In genomic region chr6:121223212-121223611, GRCh38 we compare ENCODE assay signal across 17 cellular contexts.
DNase-seq lines count a peak whose midpoint lies in the region; ATAC-seq and TF ChIP-seq lines count a peak whose summit lies in the region.
"Had no signal": no experiment of that assay in that cellular context is flagged by ENCODE, and none has a peak within 500 bp of the region (broad histone marks: within the 10 kb centered on the region; RNA-seq: fewer than 3 reads in every experiment).

No MANE protein-coding gene starts in this region.

- H3K4ac ChIP-seq in H9 (ENCODE audit: low read depth, low read length), result no peak overlapping the region

- no peak overlapping the region for H3K14ac ChIP-seq in H9 (ENCODE audit: insufficient read depth, low read length)

- in situ Hi-C loops in GM23248 (cut with MboI), result no loop called here

- peaks cover 4% of the 10 kb centered on the region for H3K4me1 ChIP-seq in GM23248 (ENCODE audit: insufficient read depth)
- no peaks in the 10 kb centered on the region for H3K4me1 ChIP-seq in H9 (ENCODE audit: insufficient read depth, low read length)
- H3K4me1 ChIP-seq: A549, HAP-1 had no signal

- no peak overlapping the region for H2BK12ac ChIP-seq in H9 (ENCODE audit: insufficient read length, low read depth, low read length)

- H3T11ph ChIP-seq in H9 (ENCODE audit: low read length), result no peak overlapping the region

- no peaks in the 10 kb centered on the region for H3K23me2 ChIP-seq in H9 (ENCODE audit: insufficient read length, low read depth, low read length, poor library complexity, severe bottlenecking)

- no peaks in the 10 kb centered on the region for H4K20me1 ChIP-seq in GM23248 (ENCODE audit: insufficient read depth)
- H4K20me1 ChIP-seq in neural cell (ENCODE audit: insufficient read depth), result no peaks in the 10 kb centered on the region
- H4K20me1 ChIP-seq in H9 (ENCODE audit: control insufficient read depth, insufficient read depth, insufficient read length), result no peaks in the 10 kb centered on the region

- no peak overlapping the region for H2AK5ac ChIP-seq in H9 (ENCODE audit: insufficient read length, low read length)

- TF ChIP-seq CTCF in neural cell (IDR thresholded peaks at IDR 0.05; ENCODE audit: poor library complexity, severe bottlenecking), result no peak
- no peak for TF ChIP-seq CTCF in H9 (conservative IDR thresholded peaks at IDR 0.05)

- no peak overlapping the region for H4K5ac ChIP-seq in H9 (ENCODE audit: insufficient read length, low read depth, low read length)

- no peak overlapping the region for H2BK20ac ChIP-seq in H9 (ENCODE audit: low read depth, low read length, poor library complexity, severe bottlenecking)

- H3K9me3 ChIP-seq in GM23248 (ENCODE audit: low read depth) (no peaks in the 10 kb centered on the region), neural cell (ENCODE audit: low read length) (no peaks in the 10 kb centered on the region), H9 (ENCODE audit: control insufficient read depth, low read depth, low read length) (no peaks in the 10 kb centered on the region)
- H3K9me3 ChIP-seq: A549, HAP-1 had no signal

- no peak overlapping the region for H3K4me3 ChIP-seq in GM23248
- H3K4me3 ChIP-seq in neural cell (ENCODE audit: low read length), result peak overlapping the region; percentile 2
- H3K4me3 ChIP-seq: A549, GM23338, HAP-1 had no signal

- H2BK15ac ChIP-seq in H9 (ENCODE audit: low read depth, low read length), result no peak overlapping the region

- no peak overlapping the region for H2BK120ac ChIP-seq in H9 (ENCODE audit: low read depth, low read length, poor library complexity, severe bottlenecking)

- H3K9me2 ChIP-seq in GM23248 (ENCODE audit: insufficient read depth), result no peaks in the 10 kb centered on the region
- no peaks in the 10 kb centered on the region for H3K9me2 ChIP-seq in neural cell (ENCODE audit: insufficient read depth, low read length)

- no peak overlapping the region for H4K91ac ChIP-seq in H9 (ENCODE audit: insufficient read length, low read depth, low read length)

- H3K27ac ChIP-seq in GM23248 (no peak overlapping the region), neural cell (ENCODE audit: low read length) (peak overlapping the region; percentile 48), H9 (ENCODE audit: insufficient read length, low read depth, low read length) (no peak overlapping the region)
- H3K27ac ChIP-seq: A549 had no signal

- TF ChIP-seq EP300 in neural cell (conservative IDR thresholded peaks at IDR 0.05; ENCODE audit: poor library complexity, severe bottlenecking), result no peak

- no peak overlapping the region for H2BK5ac ChIP-seq in H9 (ENCODE audit: insufficient read length, low read length)

- no peak overlapping the region for H4K8ac ChIP-seq in H9 (replicated peaks; ENCODE audit: insufficient read length, low read depth, low read length)

- H3K4me3 Mint-ChIP-seq in activated T-helper 17 cell treated with anti-CD3 and anti-CD28 coated beads, Interleukin-2, amount 50 U/mL, for 72 hours, result no peak overlapping the region
- H3K4me3 Mint-ChIP-seq in H9, result no peak overlapping the region
- H3K4me3 Mint-ChIP-seq: CD4-positive, alpha-beta memory T cell; GM23338; HFFc6 had no signal

- H2AFZ ChIP-seq in GM23248 (no peak overlapping the region), neural cell (ENCODE audit: low read depth, low read length) (no peak overlapping the region), H9 (ENCODE audit: low read length) (no peak overlapping the region)
- H2AFZ ChIP-seq: GM23338 had no signal

- no peak overlapping the region for H3K23ac ChIP-seq in H9 (ENCODE audit: insufficient read length, low read depth, low read length)

- no peak overlapping the region for H3K27ac Mint-ChIP-seq in activated T-helper 17 cell treated with anti-CD3 and anti-CD28 coated beads, Interleukin-2, amount 50 U/mL, for 72 hours
- H3K27ac Mint-ChIP-seq in H9, result no peak overlapping the region
- H3K27ac Mint-ChIP-seq: GM23338, HFFc6 had no signal

- no peak overlapping the region for H3K56ac ChIP-seq in H9 (ENCODE audit: insufficient read length, low read depth, low read length)

- no peaks in the 10 kb centered on the region for H3K79me1 ChIP-seq in H9 (ENCODE audit: insufficient read depth, low read depth, low read length, poor library complexity, severe bottlenecking)

- DNase-seq in GM23248, result peak; percentile 4
- no peak for DNase-seq in AML-193 (lab: John Stamatoyannopoulos, UW)
- DNase-seq in H9, result no peak
- DNase-seq: 8988T; C1 segment of cervical spinal cord; Calu3; CD4-positive, alpha-beta memory T cell; COR-L47; DMS79 treated with DMSO at 0.1 percent for 48 hours had no signal

- no peaks in the 10 kb centered on the region for H3K4me1 Mint-ChIP-seq in activated T-helper 17 cell treated with anti-CD3 and anti-CD28 coated beads, Interleukin-2, amount 50 U/mL, for 72 hours
- H3K4me1 Mint-ChIP-seq in H9, result no peaks in the 10 kb centered on the region
- H3K4me1 Mint-ChIP-seq: CD4-positive, alpha-beta memory T cell; GM23338 had no signal

- H3F3A ChIP-seq in GM23248 (ENCODE audit: insufficient read depth) (no peaks in the 10 kb centered on the region), neural cell (ENCODE audit: insufficient read depth, low read length, poor library complexity, severe bottlenecking) (peaks cover 5% of the 10 kb centered on the region)

- H3K36me3 ChIP-seq in GM23248 (ENCODE audit: low read depth) (no peaks in the 10 kb centered on the region), neural cell (ENCODE audit: insufficient read depth, low read length) (no peaks in the 10 kb centered on the region)
- H3K36me3 ChIP-seq: HAP-1 had no signal

- no peaks in the 10 kb centered on the region for H3K27me3 Mint-ChIP-seq in activated T-helper 17 cell treated with anti-CD3 and anti-CD28 coated beads, Interleukin-2, amount 50 U/mL, for 72 hours
- H3K27me3 Mint-ChIP-seq in H9 (ENCODE audit: low read depth), result no peaks in the 10 kb centered on the region
- H3K27me3 Mint-ChIP-seq: CD4-positive, alpha-beta memory T cell had no signal

- H3K9ac ChIP-seq in GM23248 (no peak overlapping the region), neural cell (ENCODE audit: low read length) (no peak overlapping the region), H9 (ENCODE audit: extremely low read depth, insufficient read length, low read length) (no peak overlapping the region)

- no peak overlapping the region for H3K18ac ChIP-seq in H9 (ENCODE audit: insufficient read length, low read depth, low read length)

- WGBS in GM23248 (ENCODE audit: low coverage in 1 of 2, low lambda C conversion rate in 2 of 2, missing lambda C conversion rate in 2 of 2), 2 experiments, result 69 to 80% methylated on average over 2 of the region's 2 CpGs
- no CpG with 5 or more reads among the region's 2 CpGs for WGBS in H9 (ENCODE audit: extremely low coverage, insufficient read length, low lambda C conversion rate)

- peaks cover 6% of the 10 kb centered on the region for H3K9me3 Mint-ChIP-seq in activated T-helper 17 cell treated with anti-CD3 and anti-CD28 coated beads, Interleukin-2, amount 50 U/mL, for 72 hours
- H3K9me3 Mint-ChIP-seq in H9, result 0 out of 5 replicates have a peak, but pooled peaks cover 0 to 2% of the 10 kb centered on the region in 2 experiments
- H3K9me3 Mint-ChIP-seq: HFFc6 had no signal

- H3K36me3 Mint-ChIP-seq in activated T-helper 17 cell treated with anti-CD3 and anti-CD28 coated beads, Interleukin-2, amount 50 U/mL, for 72 hours (ENCODE audit: low read depth), result peaks cover 20% of the 10 kb centered on the region
- H3K36me3 Mint-ChIP-seq in H9 (ENCODE audit: insufficient read depth in 1 of 3, low read depth in 3 of 3), result peaks cover 0 to 7% (median 0%) of the 10 kb centered on the region in 3 experiments; a peak in 2 of 7 replicates

- H3K27me3 ChIP-seq in GM23248 (replicated peaks; ENCODE audit: insufficient read depth), result no peaks in the 10 kb centered on the region
- no peaks in the 10 kb centered on the region for H3K27me3 ChIP-seq in neural cell (ENCODE audit: insufficient read depth, low read depth, low read length)
- H3K27me3 ChIP-seq in H9 (ENCODE audit: insufficient read depth, low read length), result no peaks in the 10 kb centered on the region

- peak; percentile 9 for ATAC-seq in activated T-helper 17 cell treated with anti-CD3 and anti-CD28 coated beads, Interleukin-2, amount 50 U/mL, for 72 hours (replicated peaks)
- ATAC-seq in GM21786 (IDR thresholded peaks at IDR 0.05; ENCODE audit: unreplicated experiment) (no peak), GM18868 (IDR thresholded peaks at IDR 0.05; ENCODE audit: unreplicated experiment) (no peak)
- ATAC-seq: GM23338 had no signal

- H3K4me2 ChIP-seq in GM23248 (ENCODE audit: unreplicated experiment) (no peak overlapping the region), neural cell (ENCODE audit: low read length) (no peak overlapping the region), H9 (ENCODE audit: insufficient read depth, insufficient read length, low read length) (no peak overlapping the region)
- H3K4me2 ChIP-seq: A549, GM23338 had no signal

- TF ChIP-seq RAD21 in neural cell (conservative IDR thresholded peaks at IDR 0.05), result no peak

- no peaks in the 10 kb centered on the region for H3K79me2 ChIP-seq in GM23248 (ENCODE audit: insufficient read depth)
- H3K79me2 ChIP-seq in neural cell (replicated peaks; ENCODE audit: insufficient read depth, low read length), result no peaks in the 10 kb centered on the region
- H3K79me2 ChIP-seq in H9 (ENCODE audit: insufficient read depth, low read length), result no peaks in the 10 kb centered on the region

TF ChIP-seq in neural cell, 6 proteins besides CTCF, POLR2A, EP300 and RAD21 (continues in another document):
- TF ChIP-seq POLR2AphosphoS5 (IDR thresholded peaks at IDR 0.05) (no peak), TAF1 (IDR thresholded peaks at IDR 0.05; ENCODE audit: low read depth) (no peak), SMC3 (conservative IDR thresholded peaks at IDR 0.05; ENCODE audit: poor library complexity) (no peak), MXI1 (conservative IDR thresholded peaks at IDR 0.05; ENCODE audit: poor library complexity, severe bottlenecking) (no peak)
